Comparison of ENCODE assay signal across 8 cellular contexts in genomic region chr19:15091918-15092753, GRCh38. TPM values are rescaled to one million over a fixed set of nuclear protein-coding genes. Genes with fewer than 3 reads are reported as not detected.
DNase-seq lines count a peak whose midpoint lies in the region; ATAC-seq and TF ChIP-seq lines count a peak whose summit lies in the region.

No MANE protein-coding gene starts in this region.

- no peak overlapping the region for H3K4me2 ChIP-seq in H9 (ENCODE audit: insufficient read depth, insufficient read length, low read length)

- H3K9ac ChIP-seq in H9 (ENCODE audit: extremely low read depth, insufficient read length, low read length) = no peak overlapping the region

- H3K4me1 Mint-ChIP-seq in H9 = no peaks in the 10 kb centered on the region

- peak; percentile 60 for TF ChIP-seq CTCF in BJ (IDR thresholded peaks at IDR 0.05; ENCODE audit: insufficient read depth, low read depth, low read length)
- TF ChIP-seq CTCF in H9 (conservative IDR thresholded peaks at IDR 0.05) = peak; percentile 72
- peak; percentile 52 to 73 (median 66) for TF ChIP-seq CTCF in gastroesophageal sphincter (IDR thresholded peaks at IDR 0.05)

- H3K27ac ChIP-seq in H9 (ENCODE audit: insufficient read length, low read depth, low read length) = no peak overlapping the region
- H3K27ac ChIP-seq in gastroesophageal sphincter = no peak overlapping the region

- H4K20me1 ChIP-seq in H9 (ENCODE audit: control insufficient read depth, insufficient read depth, insufficient read length) = no peaks in the 10 kb centered on the region

- H3K4me1 ChIP-seq in H9 (ENCODE audit: insufficient read depth, low read length) (no peaks in the 10 kb centered on the region), gastroesophageal sphincter (peaks cover 0 to 11% (median 0%) of the 10 kb centered on the region in 3 donors)

- no peak overlapping the region for H3K14ac ChIP-seq in H9 (ENCODE audit: insufficient read depth, low read length)

- no peak overlapping the region for H2BK12ac ChIP-seq in H9 (ENCODE audit: insufficient read length, low read depth, low read length)

- H2BK15ac ChIP-seq in H9 (ENCODE audit: low read depth, low read length) = no peak overlapping the region

- no peak overlapping the region for H3K18ac ChIP-seq in H9 (ENCODE audit: insufficient read length, low read depth, low read length)

- H2BK20ac ChIP-seq in H9 (ENCODE audit: low read depth, low read length, poor library complexity, severe bottlenecking) = no peak overlapping the region

- WGBS in H9 (ENCODE audit: extremely low coverage, insufficient read length, low lambda C conversion rate) = no CpG with 5 or more reads among the region's 13 CpGs
- WGBS in gastroesophageal sphincter (ENCODE audit: low coverage in 1 of 2), 2 donors = 10 to 14% methylated on average over 7 to 12 of the region's 13 CpGs

- no peak overlapping the region for H3K23ac ChIP-seq in H9 (ENCODE audit: insufficient read length, low read depth, low read length)

- H3K79me1 ChIP-seq in H9 (ENCODE audit: insufficient read depth, low read depth, low read length, poor library complexity, severe bottlenecking) = no peaks in the 10 kb centered on the region

- intact Hi-C loops in posterior vena cava (cut with DNase I) = loop anchor here (1.0 to 10.0 kb wide), 3 partner anchors 58 to 465 kb away; no protein-coding TSS in a partner anchor

- H3K36me3 ChIP-seq in BJ (ENCODE audit: control insufficient read depth, insufficient read depth, low read length) (no peaks in the 10 kb centered on the region), gastroesophageal sphincter (no peaks in the 10 kb centered on the region)

- H4K5ac ChIP-seq in H9 (ENCODE audit: insufficient read length, low read depth, low read length) = no peak overlapping the region

- TF ChIP-seq POLR2A in gastroesophageal sphincter (IDR thresholded peaks at IDR 0.05) = no peak

- no peak overlapping the region for H3K4me3 ChIP-seq in BJ (ENCODE audit: low read depth, low read length)
- H3K4me3 ChIP-seq in gastroesophageal sphincter = no peak overlapping the region

- no peak for TF ChIP-seq EP300 in gastroesophageal sphincter (IDR thresholded peaks at IDR 0.05)

- H4K8ac ChIP-seq in H9 (replicated peaks; ENCODE audit: insufficient read length, low read depth, low read length) = no peak overlapping the region

- no peaks in the 10 kb centered on the region for H3K36me3 Mint-ChIP-seq in H9 (ENCODE audit: insufficient read depth in 1 of 3, low read depth in 3 of 3)

- H2AK5ac ChIP-seq in H9 (ENCODE audit: insufficient read length, low read length) = no peak overlapping the region

- no peak overlapping the region for H3T11ph ChIP-seq in H9 (ENCODE audit: low read length)

- no peak for DNase-seq in BJ (ENCODE audit: low read depth)
- peak; percentile 54 for DNase-seq in H9
- DNase-seq in NCI-H748 treated with DMSO at 0.1 percent for 48 hours (lab: John Stamatoyannopoulos, UW) = peak; percentile 3
- peak; percentile 11 for DNase-seq in activated T-cell treated with anti-CD3 and anti-CD28 coated beads for 1 hour (ENCODE audit: low read depth)
- DNase-seq in posterior vena cava (ENCODE audit: low spot score) = peak; percentile 76

- no peak overlapping the region for H2BK5ac ChIP-seq in H9 (ENCODE audit: insufficient read length, low read length)

- H2BK120ac ChIP-seq in H9 (ENCODE audit: low read depth, low read length, poor library complexity, severe bottlenecking) = no peak overlapping the region

- no peak overlapping the region for H4K91ac ChIP-seq in H9 (ENCODE audit: insufficient read length, low read depth, low read length)

- CTCF ChIA-PET in BJ (lab: Yijun Ruan, JAX) = interaction anchor here (0.5 to 3.2 kb wide), 25 partner anchors 9 to 494 kb away, joined by 3 to 26 read pairs (median 5); partner anchors contain the start of gene OR1I1

- ATAC-seq in gastroesophageal sphincter (no peak), HG02763 (IDR thresholded peaks at IDR 0.05; ENCODE audit: unreplicated experiment) (no peak), HG02981 (IDR thresholded peaks at IDR 0.05; ENCODE audit: unreplicated experiment) (no peak)

- no peak overlapping the region for H3K4ac ChIP-seq in H9 (ENCODE audit: low read depth, low read length)

- peaks cover 0 to 10% of the 10 kb centered on the region in 2 experiments; a peak in 2 of 5 replicates for H3K9me3 Mint-ChIP-seq in H9

- peaks cover 18% of the 10 kb centered on the region for H3K27me3 Mint-ChIP-seq in H9 (ENCODE audit: low read depth)

- H3K79me2 ChIP-seq in H9 (ENCODE audit: insufficient read depth, low read length) = no peaks in the 10 kb centered on the region

- H3K9me3 ChIP-seq in H9 (ENCODE audit: control insufficient read depth, low read depth, low read length) = no peaks in the 10 kb centered on the region
- H3K9me3 ChIP-seq in gastroesophageal sphincter = no peaks in the 10 kb centered on the region

- POLR2A ChIA-PET in BJ (lab: Charles Lee) = no interaction called here

- H3K4me3 Mint-ChIP-seq in H9 = no peak overlapping the region

- H3K27me3 ChIP-seq in BJ (ENCODE audit: control insufficient read depth, insufficient read depth, low read length) (no peaks in the 10 kb centered on the region), H9 (ENCODE audit: insufficient read depth, low read length) (no peaks in the 10 kb centered on the region), gastroesophageal sphincter (peaks cover 17% of the 10 kb centered on the region)

- H2AFZ ChIP-seq in H9 (ENCODE audit: low read length) = no peak overlapping the region

- H3K23me2 ChIP-seq in H9 (ENCODE audit: insufficient read length, low read depth, low read length, poor library complexity, severe bottlenecking) = no peaks in the 10 kb centered on the region

- H3K56ac ChIP-seq in H9 (ENCODE audit: insufficient read length, low read depth, low read length) = no peak overlapping the region

- no peak overlapping the region for H3K27ac Mint-ChIP-seq in H9

RNA-seq across cellular contexts. Expression of gene OR1I1, which starts 10.1 kb away (rescaled TPM):
- polyA plus RNA-seq in BJ (2011; rRNA removed) = not detected in 2 replicates
- polyA minus RNA-seq in BJ (2011; rRNA and poly(A)+ RNA removed) = not detected in 2 replicates
- total RNA-seq in H9 (2021) (not detected in 2 replicates), gastroesophageal sphincter (not detected), posterior vena cava (not detected)

RNA-seq across cellular contexts. Expression of gene SYDE1, which starts 15.1 kb away (rescaled TPM):
- 45.4 and 73.5 TPM in 2 replicates for polyA plus RNA-seq in BJ (2011; rRNA removed)
- polyA minus RNA-seq in BJ (2011; rRNA and poly(A)+ RNA removed) = 34.6 and 45.4 TPM in 2 replicates
- 19.3 and 21.4 TPM in 2 replicates for total RNA-seq in H9 (2021)
- total RNA-seq in gastroesophageal sphincter = 100 to 1,000 TPM in 1 of 4 donors, 10 to 100 TPM in 3; 41.7 to 100 (median 52.4) TPM
- 10 to 100 TPM; 42.4 to 44.6 TPM for total RNA-seq in posterior vena cava

RNA-seq across cellular contexts. Expression of gene CASP14, which starts 42.9 kb away (rescaled TPM):
- not detected in 2 replicates for polyA plus RNA-seq in BJ (2011; rRNA removed)
- polyA minus RNA-seq in BJ (2011; rRNA and poly(A)+ RNA removed) = not detected in 2 replicates
- not detected in 2 replicates for total RNA-seq in H9 (2021)
- total RNA-seq in gastroesophageal sphincter = not detected
- not detected for total RNA-seq in posterior vena cava
